1 cellular context compared by ENCODE assay signal in the genomic region with DNA sequence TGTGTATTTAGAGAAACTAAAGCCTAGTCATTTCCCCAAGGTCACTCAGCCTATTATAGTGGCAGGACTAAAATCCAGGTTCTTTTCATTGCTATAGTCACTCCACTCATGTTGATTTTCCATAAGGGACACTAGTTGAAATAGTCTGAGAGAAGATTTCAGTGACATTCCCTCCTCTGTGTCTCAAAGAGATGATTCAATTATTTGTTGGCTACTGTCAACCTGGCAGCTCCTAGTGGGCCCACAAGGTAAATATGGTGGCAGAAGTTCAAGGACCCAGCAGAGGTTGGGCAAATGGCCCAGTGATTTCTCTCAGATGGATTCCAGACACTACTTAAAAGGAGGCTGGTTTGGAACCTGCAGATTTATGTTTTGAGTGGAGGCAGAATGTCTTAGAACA.
TF ChIP-seq lines count a peak whose summit lies in the region.

No MANE protein-coding gene starts in this region.

TF ChIP-seq in HepG2, 621 proteins besides CTCF, POLR2A, EP300 and RAD21 (continued from another document and continues in another):
- TF ChIP-seq GZF1 (CRISPR knock-in tag; IDR thresholded peaks at IDR 0.05) (no peak), IRF2 (CRISPR knock-in tag; IDR thresholded peaks at IDR 0.05) (peak; percentile 60; the same call in 1 of the 2 replicates), ESRRA (CRISPR knock-in tag; IDR thresholded peaks at IDR 0.05; ENCODE audit: low read depth) (no peak), NFE2 (CRISPR knock-in tag; IDR thresholded peaks at IDR 0.05) (no peak), GTF2F1 (IDR thresholded peaks at IDR 0.05; ENCODE audit: low read length) (no peak), FOXJ3 (CRISPR knock-in tag; IDR thresholded peaks at IDR 0.05; ENCODE audit: borderline replicate concordance) (peak; percentile 88; the same call in 1 of the 2 replicates), ZNF710 (CRISPR knock-in tag; IDR thresholded peaks at IDR 0.05; ENCODE audit: borderline replicate concordance) (peak; percentile 61; the same call in 1 of the 2 replicates), ZMAT3 (CRISPR knock-in tag; conservative IDR thresholded peaks at IDR 0.05) (no peak), SMARCC2 (IDR thresholded peaks at IDR 0.05) (no peak), SMAD9 (CRISPR knock-in tag; IDR thresholded peaks at IDR 0.05) (no peak), ZNF282 (IDR thresholded peaks at IDR 0.05; ENCODE audit: partially characterized antibody) (no peak), NFE2L1 (CRISPR knock-in tag; IDR thresholded peaks at IDR 0.05; ENCODE audit: borderline replicate concordance) (no peak), ZNF75D (CRISPR knock-in tag; IDR thresholded peaks at IDR 0.05; ENCODE audit: borderline replicate concordance) (no peak), MAX (IDR thresholded peaks at IDR 0.05) (0 out of 2 replicates have a peak, but pooled peaks have one; percentile 25), AGO2 (optimal IDR thresholded peaks at IDR 0.05; ENCODE audit: low read depth, low read length) (no peak), MBD4 (IDR thresholded peaks at IDR 0.05; ENCODE audit: borderline replicate concordance, low read length) (0 out of 2 replicates have a peak, but pooled peaks have one; percentile 42), SIN3B (IDR thresholded peaks at IDR 0.05; ENCODE audit: low read length) (no peak), DR1 (CRISPR knock-in tag; IDR thresholded peaks at IDR 0.05) (no peak), ZNF564 (CRISPR knock-in tag; IDR thresholded peaks at IDR 0.05) (no peak), ZNF292 (CRISPR knock-in tag; IDR thresholded peaks at IDR 0.05; ENCODE audit: borderline replicate concordance, low read depth) (no peak; the same call in 1 of the 2 replicates), ZBTB34 (CRISPR knock-in tag; IDR thresholded peaks at IDR 0.05) (0 out of 2 replicates have a peak, but pooled peaks have one; percentile 64), TEAD2 (CRISPR knock-in tag; IDR thresholded peaks at IDR 0.05) (no peak), SYNCRIP (IDR thresholded peaks at IDR 0.05; ENCODE audit: insufficient read depth, low read depth, low read length) (no peak), FOXO4 (CRISPR knock-in tag; conservative IDR thresholded peaks at IDR 0.05) (no peak), KLF12 (CRISPR knock-in tag; IDR thresholded peaks at IDR 0.05; ENCODE audit: borderline replicate concordance) (no peak), DNMT1 (CRISPR knock-in tag; IDR thresholded peaks at IDR 0.05) (no peak), MAZ (IDR thresholded peaks at IDR 0.05; ENCODE audit: borderline replicate concordance, low read depth, low read length) (no peak), MAZ (CRISPR knock-in tag; IDR thresholded peaks at IDR 0.05; ENCODE audit: low read depth) (no peak), AFF4 (CRISPR knock-in tag; IDR thresholded peaks at IDR 0.05) (no peak), TRIM24 (CRISPR knock-in tag; IDR thresholded peaks at IDR 0.05) (no peak), CCDC6 (CRISPR knock-in tag; IDR thresholded peaks at IDR 0.05) (0 out of 2 replicates have a peak, but pooled peaks have one; percentile 23), PRDM15 (CRISPR knock-in tag; IDR thresholded peaks at IDR 0.05) (no peak)
- TF ChIP-seq, protein P1, sequence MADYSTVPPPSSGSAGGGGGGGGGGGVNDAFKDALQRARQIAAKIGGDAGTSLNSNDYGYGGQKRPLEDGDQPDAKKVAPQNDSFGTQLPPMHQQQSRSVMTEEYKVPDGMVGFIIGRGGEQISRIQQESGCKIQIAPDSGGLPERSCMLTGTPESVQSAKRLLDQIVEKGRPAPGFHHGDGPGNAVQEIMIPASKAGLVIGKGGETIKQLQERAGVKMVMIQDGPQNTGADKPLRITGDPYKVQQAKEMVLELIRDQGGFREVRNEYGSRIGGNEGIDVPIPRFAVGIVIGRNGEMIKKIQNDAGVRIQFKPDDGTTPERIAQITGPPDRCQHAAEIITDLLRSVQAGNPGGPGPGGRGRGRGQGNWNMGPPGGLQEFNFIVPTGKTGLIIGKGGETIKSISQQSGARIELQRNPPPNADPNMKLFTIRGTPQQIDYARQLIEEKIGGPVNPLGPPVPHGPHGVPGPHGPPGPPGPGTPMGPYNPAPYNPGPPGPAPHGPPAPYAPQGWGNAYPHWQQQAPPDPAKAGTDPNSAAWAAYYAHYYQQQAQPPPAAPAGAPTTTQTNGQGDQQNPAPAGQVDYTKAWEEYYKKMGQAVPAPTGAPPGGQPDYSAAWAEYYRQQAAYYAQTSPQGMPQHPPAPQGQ (CRISPR knock-in tag; IDR thresholded peaks at IDR 0.05; ENCODE audit: borderline replicate concordance), result no peak
- TF ChIP-seq, protein P2, sequence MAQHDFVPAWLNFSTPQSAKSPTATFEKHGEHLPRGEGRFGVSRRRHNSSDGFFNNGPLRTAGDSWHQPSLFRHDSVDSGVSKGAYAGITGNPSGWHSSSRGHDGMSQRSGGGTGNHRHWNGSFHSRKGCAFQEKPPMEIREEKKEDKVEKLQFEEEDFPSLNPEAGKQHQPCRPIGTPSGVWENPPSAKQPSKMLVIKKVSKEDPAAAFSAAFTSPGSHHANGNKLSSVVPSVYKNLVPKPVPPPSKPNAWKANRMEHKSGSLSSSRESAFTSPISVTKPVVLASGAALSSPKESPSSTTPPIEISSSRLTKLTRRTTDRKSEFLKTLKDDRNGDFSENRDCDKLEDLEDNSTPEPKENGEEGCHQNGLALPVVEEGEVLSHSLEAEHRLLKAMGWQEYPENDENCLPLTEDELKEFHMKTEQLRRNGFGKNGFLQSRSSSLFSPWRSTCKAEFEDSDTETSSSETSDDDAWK (CRISPR knock-in tag; IDR thresholded peaks at IDR 0.05), result no peak
- TF ChIP-seq, protein P3, sequence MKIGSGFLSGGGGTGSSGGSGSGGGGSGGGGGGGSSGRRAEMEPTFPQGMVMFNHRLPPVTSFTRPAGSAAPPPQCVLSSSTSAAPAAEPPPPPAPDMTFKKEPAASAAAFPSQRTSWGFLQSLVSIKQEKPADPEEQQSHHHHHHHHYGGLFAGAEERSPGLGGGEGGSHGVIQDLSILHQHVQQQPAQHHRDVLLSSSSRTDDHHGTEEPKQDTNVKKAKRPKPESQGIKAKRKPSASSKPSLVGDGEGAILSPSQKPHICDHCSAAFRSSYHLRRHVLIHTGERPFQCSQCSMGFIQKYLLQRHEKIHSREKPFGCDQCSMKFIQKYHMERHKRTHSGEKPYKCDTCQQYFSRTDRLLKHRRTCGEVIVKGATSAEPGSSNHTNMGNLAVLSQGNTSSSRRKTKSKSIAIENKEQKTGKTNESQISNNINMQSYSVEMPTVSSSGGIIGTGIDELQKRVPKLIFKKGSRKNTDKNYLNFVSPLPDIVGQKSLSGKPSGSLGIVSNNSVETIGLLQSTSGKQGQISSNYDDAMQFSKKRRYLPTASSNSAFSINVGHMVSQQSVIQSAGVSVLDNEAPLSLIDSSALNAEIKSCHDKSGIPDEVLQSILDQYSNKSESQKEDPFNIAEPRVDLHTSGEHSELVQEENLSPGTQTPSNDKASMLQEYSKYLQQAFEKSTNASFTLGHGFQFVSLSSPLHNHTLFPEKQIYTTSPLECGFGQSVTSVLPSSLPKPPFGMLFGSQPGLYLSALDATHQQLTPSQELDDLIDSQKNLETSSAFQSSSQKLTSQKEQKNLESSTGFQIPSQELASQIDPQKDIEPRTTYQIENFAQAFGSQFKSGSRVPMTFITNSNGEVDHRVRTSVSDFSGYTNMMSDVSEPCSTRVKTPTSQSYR (CRISPR knock-in tag; IDR thresholded peaks at IDR 0.05; ENCODE audit: borderline replicate concordance), result no peak
- TF ChIP-seq, protein P4, sequence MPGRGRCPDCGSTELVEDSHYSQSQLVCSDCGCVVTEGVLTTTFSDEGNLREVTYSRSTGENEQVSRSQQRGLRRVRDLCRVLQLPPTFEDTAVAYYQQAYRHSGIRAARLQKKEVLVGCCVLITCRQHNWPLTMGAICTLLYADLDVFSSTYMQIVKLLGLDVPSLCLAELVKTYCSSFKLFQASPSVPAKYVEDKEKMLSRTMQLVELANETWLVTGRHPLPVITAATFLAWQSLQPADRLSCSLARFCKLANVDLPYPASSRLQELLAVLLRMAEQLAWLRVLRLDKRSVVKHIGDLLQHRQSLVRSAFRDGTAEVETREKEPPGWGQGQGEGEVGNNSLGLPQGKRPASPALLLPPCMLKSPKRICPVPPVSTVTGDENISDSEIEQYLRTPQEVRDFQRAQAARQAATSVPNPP (CRISPR knock-in tag; IDR thresholded peaks at IDR 0.05), result no peak
